ENCODE assay signal across 16 cellular contexts in genomic region chr5:105963856-105964255, GRCh38.
DNase-seq lines count a peak whose midpoint lies in the region; ATAC-seq and TF ChIP-seq lines count a peak whose summit lies in the region.
"Had no signal": no experiment of that assay in that cellular context is flagged by ENCODE, and none has a peak within 500 bp of the region (broad histone marks: within the 10 kb centered on the region; RNA-seq: fewer than 3 reads in every experiment).

No MANE protein-coding gene starts in this region.

- H3K27me3 ChIP-seq in SJSA1 (replicated peaks), result no peaks in the 10 kb centered on the region
- no peaks in the 10 kb centered on the region for H3K27me3 ChIP-seq in fibroblast of lung (ENCODE audit: control insufficient read depth, insufficient read depth, low read length)
- no peaks in the 10 kb centered on the region for H3K27me3 ChIP-seq in neuron (ENCODE audit: insufficient read depth, low read length)
- H3K27me3 ChIP-seq: BLaER1 had no signal

- no peaks in the 10 kb centered on the region for H3K9me3 ChIP-seq in SJSA1 (replicated peaks)
- no peaks in the 10 kb centered on the region for H3K9me3 ChIP-seq in fibroblast of lung (ENCODE audit: control insufficient read depth, insufficient read depth, low read depth, low read length)
- H3K9me3 ChIP-seq in neuron (ENCODE audit: low read length), result no peaks in the 10 kb centered on the region
- H3K9me3 ChIP-seq: BLaER1, HAP-1 had no signal

- H3K79me2 ChIP-seq in fibroblast of lung (ENCODE audit: control insufficient read depth, insufficient read depth, low read length), result no peaks in the 10 kb centered on the region

- H3K9ac ChIP-seq in fibroblast of lung (ENCODE audit: insufficient read depth, low read length), result no peak overlapping the region
- H3K9ac ChIP-seq: BLaER1, GM23248 had no signal

- H3K27ac ChIP-seq in SJSA1, result peak overlapping the region; percentile 63
- H3K27ac ChIP-seq in fibroblast of lung (ENCODE audit: insufficient read depth, low read length), result no peak overlapping the region
- H3K27ac ChIP-seq: BLaER1, GM23248, HL-60 had no signal

- peak in 1 of 2 experiments; percentile 58 for DNase-seq in SJSA1 (ENCODE audit: low read depth in 1 of 2, low spot score in 2 of 2)
- no peak for DNase-seq in fibroblast of lung (ENCODE audit: low read depth in 2 of 2)
- DNase-seq in stimulated activated naive CD4-positive, alpha-beta T cell (lab: John Stamatoyannopoulos, UW), result no peak
- DNase-seq: 8988T; CD4-positive, alpha-beta memory T cell; DMS153; DMS79; GDM1; GM23248 had no signal

- H3K4me3 ChIP-seq in SJSA1 (no peak overlapping the region), fibroblast of lung (replicated peaks in 1 of 4; ENCODE audit: control extremely low read depth in 1 of 4, insufficient read depth in 1 of 4, low read depth in 3 of 4, low read length in 4 of 4) (no peak overlapping the region), neuron (ENCODE audit: low read length) (no peak overlapping the region)
- H3K4me3 ChIP-seq: BLaER1, GM23248, HAP-1 had no signal

- H2AFZ ChIP-seq in fibroblast of lung (ENCODE audit: low read length) (peak overlapping the region; percentile 29), neuron (ENCODE audit: low read depth, low read length) (peak overlapping the region; percentile 31)
- H2AFZ ChIP-seq: GM23248 had no signal

- no peak for TF ChIP-seq CTCF in fibroblast of lung (conservative IDR thresholded peaks at IDR 0.05 in 1 of 2, IDR thresholded peaks at IDR 0.05 in 1 of 2; ENCODE audit: low read depth in 1 of 2, low read length in 2 of 2)

- H3K36me3 ChIP-seq in SJSA1, result no peaks in the 10 kb centered on the region
- H3K36me3 ChIP-seq in fibroblast of lung (ENCODE audit: control insufficient read depth, insufficient read depth, low read length), result no peaks in the 10 kb centered on the region
- no peaks in the 10 kb centered on the region for H3K36me3 ChIP-seq in neuron (ENCODE audit: insufficient read depth, low read length)
- H3K36me3 ChIP-seq: BLaER1, HAP-1 had no signal

- H3K4me1 ChIP-seq in SJSA1 (replicated peaks) (peaks cover 11% of the 10 kb centered on the region), fibroblast of lung (ENCODE audit: control insufficient read depth, extremely low read depth, insufficient read depth, low read length) (no peaks in the 10 kb centered on the region), neuron (ENCODE audit: insufficient read depth, low read length) (peaks cover 8% of the 10 kb centered on the region)
- H3K4me1 ChIP-seq: BLaER1 had no signal

- no peak overlapping the region for H3K4me2 ChIP-seq in fibroblast of lung (ENCODE audit: extremely low read depth, insufficient read depth, low read length)
- H3K4me2 ChIP-seq: BLaER1 had no signal

- no peaks in the 10 kb centered on the region for H4K20me1 ChIP-seq in fibroblast of lung (ENCODE audit: control insufficient read depth, extremely low read depth, insufficient read depth, low read length)
- H4K20me1 ChIP-seq: BLaER1 had no signal

- ATAC-seq in HG03439 (IDR thresholded peaks at IDR 0.05; ENCODE audit: unreplicated experiment), result no peak
- no peak for ATAC-seq in GM21360 (IDR thresholded peaks at IDR 0.05; ENCODE audit: unreplicated experiment)
- no peak for ATAC-seq in HG03442 (IDR thresholded peaks at IDR 0.05; ENCODE audit: unreplicated experiment)
